ENCODE assay signal across 12 cellular contexts in genomic region chr15:85621096-85621495, GRCh38.
DNase-seq lines count a peak whose midpoint lies in the region; ATAC-seq and TF ChIP-seq lines count a peak whose summit lies in the region.
"Had no signal": no experiment of that assay in that cellular context is flagged by ENCODE, and none has a peak within 500 bp of the region (broad histone marks: within the 10 kb centered on the region; RNA-seq: fewer than 3 reads in every experiment).

No MANE protein-coding gene starts in this region.

- DNase-seq in heart right ventricle (no peak), Right ventricle myocardium superior (no peak), colonic mucosa (no peak), upper lobe of left lung (no peak), SIG-M5 treated with dmso at 0.1 percent for 504 hours (lab: John Stamatoyannopoulos, UW; ENCODE audit: unreplicated experiment) (no peak), NCI-H2029 (lab: John Stamatoyannopoulos, UW) (no peak)
- DNase-seq: KBM-7, NCI-H510A, T-helper 17 cell had no signal

- H3K4me1 ChIP-seq in heart right ventricle (peaks cover 25 to 100% (median 98%) of the 10 kb centered on the region in 9 donors), colonic mucosa (peaks cover 5% of the 10 kb centered on the region), muscle layer of duodenum (ENCODE audit: control insufficient read depth in 1 of 2, insufficient read depth in 2 of 2, low read length in 2 of 2) (peaks cover 24 to 58% of the 10 kb centered on the region in 2 donors), upper lobe of left lung (peaks cover 78 to 98% (median 88%) of the 10 kb centered on the region in 4 donors)

- H3K27me3 ChIP-seq in heart right ventricle (no peaks in the 10 kb centered on the region), colonic mucosa (no peaks in the 10 kb centered on the region), muscle layer of duodenum (ENCODE audit: low read depth, low read length) (no peaks in the 10 kb centered on the region), upper lobe of left lung (no peaks in the 10 kb centered on the region)

- H3K9me3 ChIP-seq in heart right ventricle = no peaks in the 10 kb centered on the region
- H3K9me3 ChIP-seq in colonic mucosa = no peaks in the 10 kb centered on the region
- H3K9me3 ChIP-seq in muscle layer of duodenum (ENCODE audit: control insufficient read depth in 1 of 2, low read length in 2 of 2) = no peaks in the 10 kb centered on the region
- no peaks in the 10 kb centered on the region for H3K9me3 ChIP-seq in upper lobe of left lung

- H3K4me3 ChIP-seq in heart right ventricle (peak overlapping the region in 9 of 10 donors; percentile 31 to 63 (median 54)), colonic mucosa (peak overlapping the region; percentile 9), muscle layer of duodenum (ENCODE audit: low read depth in 1 of 2, low read length in 2 of 2) (peak overlapping the region; percentile 66 to 83), upper lobe of left lung (peak overlapping the region in 3 of 4 donors; percentile 38 to 50 (median 39))
- H3K4me3 ChIP-seq: GM12878 had no signal

- 36 to 40% methylated on average over 4 of the region's 4 CpGs for WGBS in heart right ventricle, 2 donors
- WGBS in upper lobe of left lung, 2 donors = 53 to 57% methylated on average over 4 of the region's 4 CpGs

- TF ChIP-seq POLR2A in upper lobe of left lung (IDR thresholded peaks at IDR 0.05) = no peak

- no peak for TF ChIP-seq EP300 in upper lobe of left lung (IDR thresholded peaks at IDR 0.05)

- H3K27ac ChIP-seq in heart right ventricle (peak overlapping the region; percentile 3 to 93 (median 83)), colonic mucosa (peak overlapping the region; percentile 75), muscle layer of duodenum (ENCODE audit: low read length) (peak overlapping the region; percentile 94), upper lobe of left lung (peak overlapping the region; percentile 82 to 90 (median 82))

- H3K36me3 ChIP-seq in heart right ventricle (peaks cover 0 to 11% (median 0%) of the 10 kb centered on the region in 9 donors), colonic mucosa (no peaks in the 10 kb centered on the region), muscle layer of duodenum (ENCODE audit: control insufficient read depth in 1 of 2, insufficient read depth in 2 of 2, low read length in 2 of 2) (peaks cover 0 to 14% of the 10 kb centered on the region in 2 donors), upper lobe of left lung (peaks cover 0 to 6% (median 1%) of the 10 kb centered on the region in 4 donors)

- TF ChIP-seq CTCF in heart right ventricle (IDR thresholded peaks at IDR 0.05) (no peak), colonic mucosa (IDR thresholded peaks at IDR 0.05) (no peak), upper lobe of left lung (IDR thresholded peaks at IDR 0.05) (no peak)

- intact Hi-C loops in heart right ventricle (cut with DNase I) (loop anchor here in 6 of 10 donors (5.0 to 10.0 kb wide), 5 partner anchors 39 to 104 kb away; no protein-coding TSS in a partner anchor), Right ventricle myocardium superior (cut with DNase I) (no loop called here), colonic mucosa (cut with DNase I) (no loop called here)

- no peak for ATAC-seq in heart right ventricle
- ATAC-seq in Right ventricle myocardium superior (ENCODE audit: poor library complexity) = no peak
- ATAC-seq in upper lobe of left lung (ENCODE audit: low FRiP score in 2 of 2) = no peak
- no peak for ATAC-seq in HG03108 (IDR thresholded peaks at IDR 0.05; ENCODE audit: unreplicated experiment)
- ATAC-seq: GM12878 had no signal

- peak overlapping the region in 1 of 2 donors; percentile 16 for H3K9ac ChIP-seq in colonic mucosa (ENCODE audit: low read depth in 2 of 2, low read length in 2 of 2)

Comparison
In these comparisons a context has a peak if more than half of its experiments do, and no peak if none do; other contexts are left out.
1. intact Hi-C loops: an anchor here in heart right ventricle (5.0 to 10.0 kb wide); none called in Right ventricle myocardium superior and colonic mucosa.
2. H3K4me3 ChIP-seq: peak in every context shown above with its lines; median percentile 74 in muscle layer of duodenum; 54 in heart right ventricle; 39 in upper lobe of left lung; 9 in colonic mucosa.